9 cellular contexts compared by ENCODE assay signal in the genomic region with DNA sequence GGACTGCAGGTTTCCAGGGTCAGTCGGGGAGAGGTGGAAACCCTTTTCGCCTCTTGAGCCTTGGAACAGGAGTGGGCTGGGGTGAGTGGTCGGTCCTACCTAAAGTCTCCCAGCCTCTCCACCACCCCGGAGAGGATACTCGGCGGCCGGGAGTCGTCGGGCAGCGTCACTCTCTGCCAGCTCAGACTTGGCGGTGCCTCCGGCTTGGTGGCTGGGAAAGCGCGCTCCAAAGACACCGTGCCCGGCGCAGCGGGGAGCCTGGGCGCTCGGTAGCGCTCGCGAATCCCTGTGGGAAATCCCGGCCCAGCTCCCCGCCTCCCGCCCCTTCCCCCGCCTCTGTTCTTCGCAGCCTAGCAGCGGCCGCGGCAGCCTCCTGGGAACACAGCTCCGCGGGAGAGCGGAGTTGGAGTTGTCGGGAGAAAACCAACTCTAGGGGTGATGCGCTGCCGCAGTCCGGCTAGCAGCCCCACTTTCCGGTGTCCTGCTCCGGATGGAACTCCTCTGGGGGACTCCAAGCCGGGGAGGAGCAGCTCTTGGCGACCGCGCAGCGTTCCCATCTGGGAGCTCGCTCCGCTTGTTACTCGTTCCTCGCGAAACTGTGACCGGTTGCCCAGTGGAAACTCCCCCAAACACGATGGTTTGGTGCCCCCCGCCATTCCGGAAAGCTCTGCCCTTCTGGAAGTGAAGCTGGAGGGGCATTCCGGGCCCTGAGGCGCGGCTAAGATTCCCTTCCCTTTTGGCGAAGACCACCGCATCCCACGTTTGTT. TPM values are rescaled to one million over a fixed set of nuclear protein-coding genes. Genes with fewer than 3 reads are reported as not detected.
DNase-seq lines count a peak whose midpoint lies in the region; ATAC-seq and TF ChIP-seq lines count a peak whose summit lies in the region.
"Had no signal": no experiment of that assay in that cellular context is flagged by ENCODE, and none has a peak within 500 bp of the region (broad histone marks: within the 10 kb centered on the region; RNA-seq: fewer than 3 reads in every experiment).

No MANE protein-coding gene starts in this region.

- peak overlapping the region; percentile 90 for H3K56ac ChIP-seq in mesendoderm (ENCODE audit: low read length)

- H3K79me2 ChIP-seq in mesendoderm (ENCODE audit: control insufficient read depth, insufficient read depth, low read length), result no peaks in the 10 kb centered on the region

- in situ Hi-C loops in astrocyte of the spinal cord (cut with HindIII; ENCODE audit: low sequenced_read_pairs), result no loop called here

- no peak overlapping the region for H2BK120ac ChIP-seq in mesendoderm (ENCODE audit: low read depth, low read length)

- peaks cover 10% of the 10 kb centered on the region for H3K27me3 ChIP-seq in mesendoderm (ENCODE audit: insufficient read depth, low read length, poor library complexity)

- no peak for DNase-seq in AG04449 (ENCODE audit: low read depth, low spot score)
- DNase-seq in astrocyte of the spinal cord (ENCODE audit: low read depth, low spot score), result peak; percentile 12
- DNase-seq in mesendoderm, result peak; percentile 38
- DNase-seq in stimulated activated naive CD8-positive, alpha-beta T cell treated with anti-CD3 and anti-CD28 coated beads, Interleukin-15, amount 100 ng/mL, for 72 hours, result no peak
- DNase-seq in stimulated activated CD4-positive, alpha-beta T cell treated with anti-CD3 and anti-CD28 coated beads, Interleukin-4, amount 100 ng/mL, for 24 hours, result no peak

- no peak for TF ChIP-seq CTCF in AG04449 (IDR thresholded peaks at IDR 0.05; ENCODE audit: insufficient read depth, low read length, missing control alignments)
- no peak for TF ChIP-seq CTCF in HEK293 (tag by site-specific recombination; IDR thresholded peaks at IDR 0.05)
- TF ChIP-seq CTCF in astrocyte of the spinal cord (IDR thresholded peaks at IDR 0.05; ENCODE audit: low read depth, low read length), result no peak

- no peak overlapping the region for H2AK5ac ChIP-seq in mesendoderm (ENCODE audit: low read length)

- no peak for ATAC-seq in stimulated activated naive CD8-positive, alpha-beta T cell treated with anti-CD3 and anti-CD28 coated beads, Interleukin-15, amount 100 ng/mL, for 72 hours
- ATAC-seq in HG03354 (IDR thresholded peaks at IDR 0.05; ENCODE audit: poor library complexity, severe bottlenecking, unreplicated experiment) (no peak), HG03442 (IDR thresholded peaks at IDR 0.05; ENCODE audit: unreplicated experiment) (no peak)

- peaks cover 24% of the 10 kb centered on the region for H3K4me1 Mint-ChIP-seq in stimulated activated naive CD8-positive, alpha-beta T cell treated with anti-CD3 and anti-CD28 coated beads, Interleukin-15, amount 100 ng/mL, for 72 hours

- no peak overlapping the region for H4K8ac ChIP-seq in mesendoderm (ENCODE audit: low read depth, low read length)

- no peak overlapping the region for H2BK5ac ChIP-seq in mesendoderm (ENCODE audit: low read length)

- no peaks in the 10 kb centered on the region for H3K9me3 Mint-ChIP-seq in stimulated activated naive CD8-positive, alpha-beta T cell treated with anti-CD3 and anti-CD28 coated beads, Interleukin-15, amount 100 ng/mL, for 72 hours

- no peak overlapping the region for H3K18ac ChIP-seq in mesendoderm (ENCODE audit: low read length)

- H3K27me3 Mint-ChIP-seq in stimulated activated naive CD8-positive, alpha-beta T cell treated with anti-CD3 and anti-CD28 coated beads, Interleukin-15, amount 100 ng/mL, for 72 hours, result peaks cover 89% of the 10 kb centered on the region

- no peak overlapping the region for H2BK15ac ChIP-seq in mesendoderm (replicated peaks; ENCODE audit: low read depth)

- H3K36me3 ChIP-seq in HEK293 (ENCODE audit: control insufficient read depth in 2 of 2, insufficient read depth in 1 of 2, low read length in 2 of 2) (no peaks in the 10 kb centered on the region), mesendoderm (ENCODE audit: control insufficient read depth, insufficient read depth, low read length) (no peaks in the 10 kb centered on the region)

- H3K23ac ChIP-seq in mesendoderm (ENCODE audit: low read length), result no peak overlapping the region

- no peak overlapping the region for H4K5ac ChIP-seq in mesendoderm (ENCODE audit: low read length)

- no peaks in the 10 kb centered on the region for H3K4me1 ChIP-seq in HEK293 (ENCODE audit: control insufficient read depth, insufficient read depth, low read length)
- peaks cover 4% of the 10 kb centered on the region for H3K4me1 ChIP-seq in mesendoderm (ENCODE audit: control insufficient read depth, low read depth, low read length)

- no peak overlapping the region for H3K4me3 Mint-ChIP-seq in stimulated activated naive CD8-positive, alpha-beta T cell treated with anti-CD3 and anti-CD28 coated beads, Interleukin-15, amount 100 ng/mL, for 72 hours

- H3K4me2 ChIP-seq in mesendoderm (ENCODE audit: low read length), result peak overlapping the region; percentile 58

- POLR2A ChIA-PET in AG04449 (lab: Yijun Ruan, JAX) (no interaction called here), HEK293 (lab: Yijun Ruan, JAX) (interaction anchor here (0.6 kb wide), 1 partner anchor 151 kb away, joined by 3 read pairs; no protein-coding TSS in a partner anchor)

- peak overlapping the region; percentile 70 for H3K9ac ChIP-seq in mesendoderm (ENCODE audit: low read length)

- peak overlapping the region; percentile 64 for H3K4me3 ChIP-seq in AG04449 (ENCODE audit: low read depth, low read length)
- peak overlapping the region; percentile 47 for H3K4me3 ChIP-seq in HEK293 (ENCODE audit: low read depth, low read length)
- peak overlapping the region; percentile 43 for H3K4me3 ChIP-seq in astrocyte of the spinal cord (ENCODE audit: low read depth, low read length)
- H3K4me3 ChIP-seq in mesendoderm (ENCODE audit: low read length), result peak overlapping the region; percentile 20

- CTCF ChIA-PET in AG04449 (lab: Yijun Ruan, JAX) (interaction anchor here (1.1 to 5.4 kb wide), 9 partner anchors 10 to 1101 kb away, joined by 3 to 69 read pairs (median 16); no protein-coding TSS in a partner anchor), HEK293 (lab: Yijun Ruan, JAX) (interaction anchor here (4.0 kb wide), 1 partner anchor 707 kb away, joined by 47 read pairs; no protein-coding TSS in a partner anchor)

- H3K27ac Mint-ChIP-seq in stimulated activated naive CD8-positive, alpha-beta T cell treated with anti-CD3 and anti-CD28 coated beads, Interleukin-15, amount 100 ng/mL, for 72 hours, result no peak overlapping the region
- H3K27ac Mint-ChIP-seq: activated naive CD8-positive, alpha-beta T cell had no signal

- H3K27ac ChIP-seq in HEK293 (ENCODE audit: extremely low read depth, low read depth, low read length) (no peak overlapping the region), mesendoderm (ENCODE audit: low read depth, low read length) (no peak overlapping the region)

- WGBS in mesendoderm (ENCODE audit: extremely low coverage, insufficient coverage, low lambda C conversion rate), result no CpG with 5 or more reads among the region's 60 CpGs

- H3K4ac ChIP-seq in mesendoderm (ENCODE audit: low read depth, low read length), result no peak overlapping the region

- no peaks in the 10 kb centered on the region for H3K79me1 ChIP-seq in mesendoderm (ENCODE audit: low read length)

- H3K9me3 ChIP-seq in HEK293 (ENCODE audit: control insufficient read depth, insufficient read depth, low read depth, low read length), result no peaks in the 10 kb centered on the region

TF ChIP-seq in HEK293, 187 proteins besides CTCF, POLR2A, EP300 and RAD21 (continues in another document):
- no peak for TF ChIP-seq ZNF596 (tag by site-specific recombination; IDR thresholded peaks at IDR 0.05)
- TF ChIP-seq ZNF529 (tag by site-specific recombination; IDR thresholded peaks at IDR 0.05; ENCODE audit: insufficient replicate concordance), result no peak
- TF ChIP-seq SP3 (tag by site-specific recombination; IDR thresholded peaks at IDR 0.05), result 0 out of 2 replicates have a peak, but pooled peaks have one; percentile 18
- TF ChIP-seq, protein P1, sequence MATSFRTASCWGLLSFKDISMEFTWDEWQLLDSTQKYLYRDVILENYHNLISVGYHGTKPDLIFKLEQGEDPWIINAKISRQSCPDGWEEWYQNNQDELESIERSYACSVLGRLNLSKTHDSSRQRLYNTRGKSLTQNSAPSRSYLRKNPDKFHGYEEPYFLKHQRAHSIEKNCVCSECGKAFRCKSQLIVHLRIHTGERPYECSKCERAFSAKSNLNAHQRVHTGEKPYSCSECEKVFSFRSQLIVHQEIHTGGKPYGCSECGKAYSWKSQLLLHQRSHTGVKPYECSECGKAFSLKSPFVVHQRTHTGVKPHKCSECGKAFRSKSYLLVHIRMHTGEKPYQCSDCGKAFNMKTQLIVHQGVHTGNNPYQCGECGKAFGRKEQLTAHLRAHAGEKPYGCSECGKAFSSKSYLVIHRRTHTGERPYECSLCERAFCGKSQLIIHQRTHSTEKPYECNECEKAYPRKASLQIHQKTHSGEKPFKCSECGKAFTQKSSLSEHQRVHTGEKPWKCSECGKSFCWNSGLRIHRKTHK (tag by site-specific recombination; IDR thresholded peaks at IDR 0.05), result no peak
- TF ChIP-seq MZF1 (tag by site-specific recombination; IDR thresholded peaks at IDR 0.05; ENCODE audit: borderline replicate concordance), result no peak
- no peak for TF ChIP-seq ZNF664 (tag by site-specific recombination; IDR thresholded peaks at IDR 0.05)
- no peak for TF ChIP-seq ZNF394 (tag by site-specific recombination; IDR thresholded peaks at IDR 0.05; ENCODE audit: borderline replicate concordance)
- TF ChIP-seq ZNF654 (tag by site-specific recombination; IDR thresholded peaks at IDR 0.05; ENCODE audit: low read depth), result no peak
- no peak for TF ChIP-seq ZNF140 (tag by site-specific recombination; IDR thresholded peaks at IDR 0.05)
- TF ChIP-seq, protein P2, sequence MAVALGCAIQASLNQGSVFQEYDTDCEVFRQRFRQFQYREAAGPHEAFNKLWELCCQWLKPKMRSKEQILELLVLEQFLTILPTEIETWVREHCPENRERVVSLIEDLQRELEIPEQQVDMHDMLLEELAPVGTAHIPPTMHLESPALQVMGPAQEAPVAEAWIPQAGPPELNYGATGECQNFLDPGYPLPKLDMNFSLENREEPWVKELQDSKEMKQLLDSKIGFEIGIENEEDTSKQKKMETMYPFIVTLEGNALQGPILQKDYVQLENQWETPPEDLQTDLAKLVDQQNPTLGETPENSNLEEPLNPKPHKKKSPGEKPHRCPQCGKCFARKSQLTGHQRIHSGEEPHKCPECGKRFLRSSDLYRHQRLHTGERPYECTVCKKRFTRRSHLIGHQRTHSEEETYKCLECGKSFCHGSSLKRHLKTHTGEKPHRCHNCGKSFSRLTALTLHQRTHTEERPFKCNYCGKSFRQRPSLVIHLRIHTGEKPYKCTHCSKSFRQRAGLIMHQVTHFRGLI (tag by site-specific recombination; IDR thresholded peaks at IDR 0.05), result no peak
- no peak for TF ChIP-seq KLF1 (tag by site-specific recombination; IDR thresholded peaks at IDR 0.05)
- TF ChIP-seq, protein P3, sequence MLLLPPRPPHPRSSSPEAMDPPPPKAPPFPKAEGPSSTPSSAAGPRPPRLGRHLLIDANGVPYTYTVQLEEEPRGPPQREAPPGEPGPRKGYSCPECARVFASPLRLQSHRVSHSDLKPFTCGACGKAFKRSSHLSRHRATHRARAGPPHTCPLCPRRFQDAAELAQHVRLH (tag by site-specific recombination; IDR thresholded peaks at IDR 0.05), result no peak
- TF ChIP-seq ZNF248 (tag by site-specific recombination; IDR thresholded peaks at IDR 0.05), result no peak

RNA-seq across cellular contexts. Expression of a gene that starts 1.4 kb away (rescaled TPM):
- 2.8 TPM for polyA plus RNA-seq in mesendoderm (2013, experiment 1 of 2)
- polyA plus RNA-seq in mesendoderm (2013, experiment 2 of 2), result 2.8 TPM

Comparison
In these comparisons a context has a peak if more than half of its experiments do, and no peak if none do; other contexts are left out.
1. DNase-seq: peak in astrocyte of the spinal cord (single experiment) and mesendoderm (single experiment); none in AG04449 (single experiment), stimulated activated naive CD8-positive, alpha-beta T cell treated with anti-CD3 and anti-CD28 coated beads, Interleukin-15, amount 100 ng/mL, for 72 hours (0 of 2) and stimulated activated CD4-positive, alpha-beta T cell treated with anti-CD3 and anti-CD28 coated beads, Interleukin-4, amount 100 ng/mL, for 24 hours (single experiment).
2. Peak in every context shown above with its lines, with median percentiles within 50 percentile points of each other: H3K4me3 ChIP-seq.